In the genomic region with DNA sequence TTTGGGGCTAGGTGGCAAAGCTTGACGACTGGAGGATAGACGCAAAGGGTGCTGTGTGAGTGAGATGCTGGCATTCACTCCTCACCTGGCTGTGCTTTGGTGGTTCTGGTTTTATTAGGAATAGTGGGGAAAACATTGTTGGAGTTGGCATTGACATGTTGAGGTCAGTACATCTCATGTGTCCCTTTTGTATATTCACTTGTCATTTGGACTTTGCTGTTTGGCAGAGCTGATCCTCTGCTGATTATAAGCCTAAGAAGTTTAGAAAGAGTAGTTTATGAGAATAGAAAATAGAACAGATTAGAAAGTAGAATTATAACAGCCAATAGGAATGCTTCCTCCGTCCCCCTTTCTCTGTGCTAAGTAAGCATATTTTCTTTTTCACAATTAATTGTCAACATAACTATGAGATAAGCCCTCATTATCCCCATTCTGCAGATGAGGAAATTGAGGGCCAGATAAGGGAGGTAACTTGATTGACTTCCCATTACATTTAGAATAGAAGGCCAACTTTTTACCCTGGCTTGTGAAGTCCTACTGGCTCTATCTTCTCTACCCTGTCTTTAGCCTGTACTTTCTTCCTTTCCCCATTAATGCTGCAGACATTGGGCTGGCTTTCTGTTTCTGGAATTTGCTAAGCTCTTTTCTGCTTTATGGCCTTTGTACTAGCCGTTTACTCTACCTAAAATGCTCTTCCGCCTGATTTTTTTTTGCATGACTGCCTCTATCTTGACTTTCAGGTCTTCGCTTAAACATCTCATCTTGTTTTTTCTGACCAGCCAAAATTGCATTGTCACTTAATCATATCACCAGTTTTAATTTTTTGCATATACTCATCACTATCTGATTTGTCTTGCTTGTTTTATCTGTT, we compare ENCODE assay signal across 2 cellular contexts.
TF ChIP-seq lines count a peak whose summit lies in the region.

No MANE protein-coding gene starts in this region.

TF ChIP-seq in SK-N-SH, 30 proteins besides CTCF, POLR2A, EP300 and RAD21 (continued from another document):
- no peak for TF ChIP-seq FOXM1 (IDR thresholded peaks at IDR 0.05; ENCODE audit: low read depth)
- TF ChIP-seq FOXJ3 (CRISPR knock-in tag; IDR thresholded peaks at IDR 0.05) = no peak
- TF ChIP-seq, protein P1, sequence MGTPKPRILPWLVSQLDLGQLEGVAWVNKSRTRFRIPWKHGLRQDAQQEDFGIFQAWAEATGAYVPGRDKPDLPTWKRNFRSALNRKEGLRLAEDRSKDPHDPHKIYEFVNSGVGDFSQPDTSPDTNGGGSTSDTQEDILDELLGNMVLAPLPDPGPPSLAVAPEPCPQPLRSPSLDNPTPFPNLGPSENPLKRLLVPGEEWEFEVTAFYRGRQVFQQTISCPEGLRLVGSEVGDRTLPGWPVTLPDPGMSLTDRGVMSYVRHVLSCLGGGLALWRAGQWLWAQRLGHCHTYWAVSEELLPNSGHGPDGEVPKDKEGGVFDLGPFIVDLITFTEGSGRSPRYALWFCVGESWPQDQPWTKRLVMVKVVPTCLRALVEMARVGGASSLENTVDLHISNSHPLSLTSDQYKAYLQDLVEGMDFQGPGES (IDR thresholded peaks at IDR 0.05; ENCODE audit: low read depth, low read length) = no peak
- no peak for TF ChIP-seq YY1 (IDR thresholded peaks at IDR 0.05; ENCODE audit: low read depth)
- TF ChIP-seq EZH2phosphoT487 (IDR thresholded peaks at IDR 0.05; ENCODE audit: borderline replicate concordance, low read depth) = no peak
- TF ChIP-seq TCF12 (IDR thresholded peaks at IDR 0.05) = no peak
- TF ChIP-seq NFIC (IDR thresholded peaks at IDR 0.05; ENCODE audit: borderline replicate concordance) = no peak
- no peak for TF ChIP-seq POLR2AphosphoS5 (IDR thresholded peaks at IDR 0.05; ENCODE audit: low read depth, low read length)
- TF ChIP-seq, protein P2, sequence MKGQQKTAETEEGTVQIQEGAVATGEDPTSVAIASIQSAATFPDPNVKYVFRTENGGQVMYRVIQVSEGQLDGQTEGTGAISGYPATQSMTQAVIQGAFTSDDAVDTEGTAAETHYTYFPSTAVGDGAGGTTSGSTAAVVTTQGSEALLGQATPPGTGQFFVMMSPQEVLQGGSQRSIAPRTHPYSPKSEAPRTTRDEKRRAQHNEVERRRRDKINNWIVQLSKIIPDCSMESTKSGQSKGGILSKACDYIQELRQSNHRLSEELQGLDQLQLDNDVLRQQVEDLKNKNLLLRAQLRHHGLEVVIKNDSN (IDR thresholded peaks at IDR 0.05; ENCODE audit: borderline replicate concordance, low read depth) = no peak
- TF ChIP-seq RCOR1 (IDR thresholded peaks at IDR 0.05; ENCODE audit: low read length) = no peak

TF ChIP-seq in SK-N-SH treated with all-trans-retinoic acid at 6 μM for 48 hours, 23 proteins besides CTCF, POLR2A, EP300 and RAD21 (continued from another document):
- TF ChIP-seq, protein P3, sequence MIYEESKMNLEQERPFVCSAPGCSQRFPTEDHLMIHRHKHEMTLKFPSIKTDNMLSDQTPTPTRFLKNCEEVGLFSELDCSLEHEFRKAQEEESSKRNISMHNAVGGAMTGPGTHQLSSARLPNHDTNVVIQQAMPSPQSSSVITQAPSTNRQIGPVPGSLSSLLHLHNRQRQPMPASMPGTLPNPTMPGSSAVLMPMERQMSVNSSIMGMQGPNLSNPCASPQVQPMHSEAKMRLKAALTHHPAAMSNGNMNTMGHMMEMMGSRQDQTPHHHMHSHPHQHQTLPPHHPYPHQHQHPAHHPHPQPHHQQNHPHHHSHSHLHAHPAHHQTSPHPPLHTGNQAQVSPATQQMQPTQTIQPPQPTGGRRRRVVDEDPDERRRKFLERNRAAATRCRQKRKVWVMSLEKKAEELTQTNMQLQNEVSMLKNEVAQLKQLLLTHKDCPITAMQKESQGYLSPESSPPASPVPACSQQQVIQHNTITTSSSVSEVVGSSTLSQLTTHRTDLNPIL (CRISPR knock-in tag; IDR thresholded peaks at IDR 0.05; ENCODE audit: low read depth) = no peak
- TF ChIP-seq, protein P4, sequence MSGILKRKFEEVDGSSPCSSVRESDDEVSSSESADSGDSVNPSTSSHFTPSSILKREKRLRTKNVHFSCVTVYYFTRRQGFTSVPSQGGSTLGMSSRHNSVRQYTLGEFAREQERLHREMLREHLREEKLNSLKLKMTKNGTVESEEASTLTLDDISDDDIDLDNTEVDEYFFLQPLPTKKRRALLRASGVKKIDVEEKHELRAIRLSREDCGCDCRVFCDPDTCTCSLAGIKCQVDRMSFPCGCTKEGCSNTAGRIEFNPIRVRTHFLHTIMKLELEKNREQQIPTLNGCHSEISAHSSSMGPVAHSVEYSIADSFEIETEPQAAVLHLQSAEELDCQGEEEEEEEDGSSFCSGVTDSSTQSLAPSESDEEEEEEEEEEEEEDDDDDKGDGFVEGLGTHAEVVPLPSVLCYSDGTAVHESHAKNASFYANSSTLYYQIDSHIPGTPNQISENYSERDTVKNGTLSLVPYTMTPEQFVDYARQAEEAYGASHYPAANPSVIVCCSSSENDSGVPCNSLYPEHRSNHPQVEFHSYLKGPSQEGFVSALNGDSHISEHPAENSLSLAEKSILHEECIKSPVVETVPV (CRISPR knock-in tag; IDR thresholded peaks at IDR 0.05) = no peak
- TF ChIP-seq CSDC2 (CRISPR knock-in tag; IDR thresholded peaks at IDR 0.05) (no peak), PPARA (CRISPR knock-in tag; IDR thresholded peaks at IDR 0.05; ENCODE audit: borderline replicate concordance) (no peak), TOX (CRISPR knock-in tag; IDR thresholded peaks at IDR 0.05; ENCODE audit: borderline replicate concordance) (no peak), ESRRG (CRISPR knock-in tag; IDR thresholded peaks at IDR 0.05) (no peak), ZC3H10 (CRISPR knock-in tag; IDR thresholded peaks at IDR 0.05) (no peak), ZNF8 (CRISPR knock-in tag; IDR thresholded peaks at IDR 0.05) (no peak), RARB (CRISPR knock-in tag; IDR thresholded peaks at IDR 0.05) (no peak), TCF4 (CRISPR knock-in tag; IDR thresholded peaks at IDR 0.05; ENCODE audit: borderline replicate concordance) (no peak), SNAI2 (CRISPR knock-in tag; IDR thresholded peaks at IDR 0.05) (no peak), OSR1 (CRISPR knock-in tag; IDR thresholded peaks at IDR 0.05) (no peak), ZFP3 (CRISPR knock-in tag; IDR thresholded peaks at IDR 0.05) (no peak)
- TF ChIP-seq, protein P5, sequence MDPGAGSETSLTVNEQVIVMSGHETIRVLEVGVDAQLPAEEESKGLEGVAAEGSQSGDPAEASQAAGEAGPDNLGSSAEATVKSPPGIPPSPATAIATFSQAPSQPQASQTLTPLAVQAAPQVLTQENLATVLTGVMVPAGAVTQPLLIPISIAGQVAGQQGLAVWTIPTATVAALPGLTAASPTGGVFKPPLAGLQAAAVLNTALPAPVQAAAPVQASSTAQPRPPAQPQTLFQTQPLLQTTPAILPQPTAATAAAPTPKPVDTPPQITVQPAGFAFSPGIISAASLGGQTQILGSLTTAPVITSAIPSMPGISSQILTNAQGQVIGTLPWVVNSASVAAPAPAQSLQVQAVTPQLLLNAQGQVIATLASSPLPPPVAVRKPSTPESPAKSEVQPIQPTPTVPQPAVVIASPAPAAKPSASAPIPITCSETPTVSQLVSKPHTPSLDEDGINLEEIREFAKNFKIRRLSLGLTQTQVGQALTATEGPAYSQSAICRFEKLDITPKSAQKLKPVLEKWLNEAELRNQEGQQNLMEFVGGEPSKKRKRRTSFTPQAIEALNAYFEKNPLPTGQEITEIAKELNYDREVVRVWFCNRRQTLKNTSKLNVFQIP (CRISPR knock-in tag; IDR thresholded peaks at IDR 0.05; ENCODE audit: borderline replicate concordance, low read depth) = no peak
- TF ChIP-seq, protein P6, sequence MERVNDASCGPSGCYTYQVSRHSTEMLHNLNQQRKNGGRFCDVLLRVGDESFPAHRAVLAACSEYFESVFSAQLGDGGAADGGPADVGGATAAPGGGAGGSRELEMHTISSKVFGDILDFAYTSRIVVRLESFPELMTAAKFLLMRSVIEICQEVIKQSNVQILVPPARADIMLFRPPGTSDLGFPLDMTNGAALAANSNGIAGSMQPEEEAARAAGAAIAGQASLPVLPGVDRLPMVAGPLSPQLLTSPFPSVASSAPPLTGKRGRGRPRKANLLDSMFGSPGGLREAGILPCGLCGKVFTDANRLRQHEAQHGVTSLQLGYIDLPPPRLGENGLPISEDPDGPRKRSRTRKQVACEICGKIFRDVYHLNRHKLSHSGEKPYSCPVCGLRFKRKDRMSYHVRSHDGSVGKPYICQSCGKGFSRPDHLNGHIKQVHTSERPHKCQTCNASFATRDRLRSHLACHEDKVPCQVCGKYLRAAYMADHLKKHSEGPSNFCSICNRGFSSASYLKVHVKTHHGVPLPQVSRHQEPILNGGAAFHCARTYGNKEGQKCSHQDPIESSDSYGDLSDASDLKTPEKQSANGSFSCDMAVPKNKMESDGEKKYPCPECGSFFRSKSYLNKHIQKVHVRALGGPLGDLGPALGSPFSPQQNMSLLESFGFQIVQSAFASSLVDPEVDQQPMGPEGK (CRISPR knock-in tag; IDR thresholded peaks at IDR 0.05; ENCODE audit: borderline replicate concordance) = no peak
